8 cellular contexts compared by ENCODE assay signal in genomic region chr20:41617059-41617921, GRCh38. TPM values are rescaled to one million over a fixed set of nuclear protein-coding genes. Genes with fewer than 3 reads are reported as not detected.
DNase-seq lines count a peak whose midpoint lies in the region; ATAC-seq and TF ChIP-seq lines count a peak whose summit lies in the region.

No MANE protein-coding gene starts in this region.

- H4K5ac ChIP-seq in IMR-90 (ENCODE audit: low read depth, low read length): no peak overlapping the region

- no peak for TF ChIP-seq POLR2A in IMR-90 (IDR thresholded peaks at IDR 0.05; ENCODE audit: low read depth, low read length)

- peak; percentile 10 for ATAC-seq in GM19463 (IDR thresholded peaks at IDR 0.05; ENCODE audit: unreplicated experiment)
- ATAC-seq in IMR-90 (ENCODE audit: low read depth): peak; percentile 10

- peak overlapping the region; percentile 14 to 90 (median 77) for H3K27ac Mint-ChIP-seq in CD14-positive monocyte

- H3K4me2 ChIP-seq in IMR-90 (ENCODE audit: low read depth, low read length): peak overlapping the region; percentile 71

- no peak for DNase-seq in CD14-positive monocyte (ENCODE audit: low spot score)
- peak; percentile 32 for DNase-seq in IMR-90
- DNase-seq in UCSD-AML1 (lab: John Stamatoyannopoulos, UW; ENCODE audit: unreplicated experiment): peak; percentile 27
- peak; percentile 24 for DNase-seq in cerebellum (ENCODE audit: low spot score)
- peak in 2 of 3 experiments; percentile 7 to 42 for DNase-seq in stimulated activated CD4-positive, alpha-beta T cell treated with anti-CD3 and anti-CD28 coated beads, TNF-alpha, amount 100 ng/mL, for 24 hours (ENCODE audit: low read depth in 3 of 3)
- DNase-seq in DMS153 treated with DMSO at 0.1 percent for 48 hours (lab: John Stamatoyannopoulos, UW; ENCODE audit: unreplicated experiment): no peak

- peaks cover 19 to 35% of the 10 kb centered on the region in 2 experiments for H3K79me1 ChIP-seq in IMR-90 (ENCODE audit: low read depth in 1 of 2, low read length in 2 of 2)

- POLR2A ChIA-PET in IMR-90 (lab: Charles Lee; ENCODE audit: unreplicated experiment): no interaction called here

- H3K27me3 Mint-ChIP-seq in CD14-positive monocyte (ENCODE audit: low read depth in 3 of 3): peaks cover 7 to 14% (median 10%) of the 10 kb centered on the region in 3 donors

- peak overlapping the region; percentile 78 for H2AFZ ChIP-seq in IMR-90 (replicated peaks; ENCODE audit: low read length, poor library complexity)

- intact Hi-C loops in CD14-positive monocyte (cut with micrococcal nuclease) (loop anchor here in 1 of 2 donors (10.0 kb wide), 1 partner anchor 78 kb away; no protein-coding TSS in a partner anchor), IMR-90 (cut with micrococcal nuclease) (loop anchor here (5.0 kb wide), 3 partner anchors 120 to 190 kb away; no protein-coding TSS in a partner anchor)

- H2BK15ac ChIP-seq in IMR-90 (ENCODE audit: low read depth, low read length): no peak overlapping the region

- H3K27ac ChIP-seq in IMR-90 (ENCODE audit: insufficient read depth, low read length) (peak overlapping the region; percentile 48), liver (ENCODE audit: low read depth in 1 of 2, low read length in 2 of 2) (peak overlapping the region; percentile 57 to 75)

- H3K9me3 ChIP-seq in IMR-90 (ENCODE audit: control insufficient read depth, insufficient read depth, low read length): no peaks in the 10 kb centered on the region
- no peaks in the 10 kb centered on the region for H3K9me3 ChIP-seq in liver (ENCODE audit: control insufficient read depth in 4 of 4, low read length in 3 of 4)

- H3K4me1 ChIP-seq in IMR-90 (ENCODE audit: control insufficient read depth, insufficient read depth, low read length): peaks cover 4% of the 10 kb centered on the region
- peaks cover 2 to 35% (median 27%) of the 10 kb centered on the region in 4 donors for H3K4me1 ChIP-seq in liver (ENCODE audit: control insufficient read depth in 4 of 4, insufficient read depth in 4 of 4, low read length in 3 of 4)

- H3K14ac ChIP-seq in IMR-90 (replicated peaks; ENCODE audit: low read depth, low read length): no peak overlapping the region

- BruUV-seq in IMR-90 (replicated peaks; lab: Mats Ljungman, UMichigan): no TSS peak

- dilution Hi-C loops in IMR-90 (cut with HindIII; ENCODE audit: low sequenced_read_pairs, unreplicated experiment): no loop called here

- no peak overlapping the region for H2AK5ac ChIP-seq in IMR-90 (ENCODE audit: low read depth, low read length)

- H3K9ac ChIP-seq in IMR-90 (ENCODE audit: low read depth, low read length): peak overlapping the region; percentile 81
- H3K9ac ChIP-seq in liver (ENCODE audit: low read depth in 1 of 2, low read length in 2 of 2): peak overlapping the region; percentile 42 to 47

- H4K91ac ChIP-seq in IMR-90 (ENCODE audit: insufficient read depth, low read depth, low read length): no peak overlapping the region

- peak overlapping the region; percentile 86 to 94 for H3K4me3 Mint-ChIP-seq in CD14-positive monocyte

- WGBS in IMR-90 (ENCODE audit: extremely low coverage in 2 of 2, insufficient read length in 1 of 2), 2 experiments: no CpG with 5 or more reads among the region's 38 CpGs
- WGBS in liver: 3% methylated on average over 38 of the region's 38 CpGs

- no peak overlapping the region; a peak in 1 of 4 replicates for H4K8ac ChIP-seq in IMR-90 (ENCODE audit: low read depth in 2 of 2, low read length in 2 of 2)

- peaks cover 34% of the 10 kb centered on the region for H3K4me1 Mint-ChIP-seq in CD14-positive monocyte

- no peak overlapping the region for H2BK20ac ChIP-seq in IMR-90 (ENCODE audit: low read depth, low read length)

- no peaks in the 10 kb centered on the region for H3K36me3 ChIP-seq in IMR-90 (ENCODE audit: control insufficient read depth, insufficient read depth, low read length)
- no peaks in the 10 kb centered on the region for H3K36me3 ChIP-seq in liver (ENCODE audit: control insufficient read depth in 4 of 4, insufficient read depth in 3 of 4, low read depth in 1 of 4, low read length in 3 of 4)

- CTCF ChIA-PET in IMR-90 (lab: Yijun Ruan, JAX): no interaction called here

- H2BK120ac ChIP-seq in IMR-90 (ENCODE audit: low read depth, low read length): no peak overlapping the region

- no peak overlapping the region for H3K18ac ChIP-seq in IMR-90 (ENCODE audit: low read depth, low read length)

- no peaks in the 10 kb centered on the region for H3K36me3 Mint-ChIP-seq in CD14-positive monocyte

- H4K20me1 ChIP-seq in IMR-90 (ENCODE audit: insufficient read depth, low read length): peaks cover 36% of the 10 kb centered on the region

- H3K4ac ChIP-seq in IMR-90 (ENCODE audit: low read depth, low read length): no peak overlapping the region

- H3K56ac ChIP-seq in IMR-90 (ENCODE audit: extremely low read depth, insufficient read depth, low read length): no peak overlapping the region

- H2BK5ac ChIP-seq in IMR-90 (ENCODE audit: low read depth, low read length, poor library complexity, severe bottlenecking): peak overlapping the region; percentile 22

- peak overlapping the region; percentile 54; the same call in 1 of the 2 replicates for H3K23ac ChIP-seq in IMR-90 (ENCODE audit: low read depth, low read length)

- peaks cover 0 to 2% (median 0%) of the 10 kb centered on the region in 7 donors for H3K9me3 Mint-ChIP-seq in CD14-positive monocyte

- no peak for TF ChIP-seq CTCF in CD14-positive monocyte (IDR thresholded peaks at IDR 0.05)
- no peak for TF ChIP-seq CTCF in IMR-90 (conservative IDR thresholded peaks at IDR 0.05; ENCODE audit: low read depth, low read length)
- no peak for TF ChIP-seq CTCF in liver (IDR thresholded peaks at IDR 0.05; ENCODE audit: low read depth, low read length, missing input control)

- TF ChIP-seq RAD21 in IMR-90 (IDR thresholded peaks at IDR 0.05; ENCODE audit: low read length) (no peak), liver (IDR thresholded peaks at IDR 0.05) (no peak)

- H3K27me3 ChIP-seq in IMR-90 (ENCODE audit: control insufficient read depth, insufficient read depth, low read length) (peaks cover 5% of the 10 kb centered on the region; the same call in 1 of the 2 replicates), liver (ENCODE audit: control insufficient read depth in 4 of 4, insufficient read depth in 4 of 4, low read length in 3 of 4) (no peaks in the 10 kb centered on the region)

- no peak overlapping the region for H2AK9ac ChIP-seq in IMR-90 (replicated peaks; ENCODE audit: low read depth, low read length, poor library complexity)

- in situ Hi-C loops in IMR-90 (cut with MboI; ENCODE audit: low sequenced_read_pairs): loop anchor here (25.0 kb wide), 2 partner anchors 455 to 655 kb away; no protein-coding TSS in a partner anchor

- peaks cover 4% of the 10 kb centered on the region; the same call in 1 of the 2 replicates for H3K9me1 ChIP-seq in IMR-90 (ENCODE audit: insufficient read depth, low read length)

- H3K4me3 ChIP-seq in IMR-90 (ENCODE audit: insufficient read depth, low read depth, low read length) (peak overlapping the region; percentile 85), liver (ENCODE audit: low read depth in 1 of 3, low read length in 3 of 3) (peak overlapping the region; percentile 79 to 95 (median 88))

TF ChIP-seq in IMR-90, 13 proteins besides CTCF, POLR2A, EP300 and RAD21:
- TF ChIP-seq RFX5 (IDR thresholded peaks at IDR 0.05; ENCODE audit: low read depth, low read length) (no peak), MAFK (IDR thresholded peaks at IDR 0.05; ENCODE audit: low read depth, low read length) (peak; percentile 25; the same call in 1 of the 2 replicates), FOS (IDR thresholded peaks at IDR 0.05; ENCODE audit: low read depth, low read length) (no peak)

TF ChIP-seq in liver, 16 proteins besides CTCF, POLR2A, EP300 and RAD21:
- TF ChIP-seq EGR1 (IDR thresholded peaks at IDR 0.05; ENCODE audit: low read depth in 2 of 2): peak in 1 of 2 donors; percentile 26
- no peak for TF ChIP-seq GABPA (IDR thresholded peaks at IDR 0.05 in 1 of 2, conservative IDR thresholded peaks at IDR 0.05 in 1 of 2)
- TF ChIP-seq SP1 (IDR thresholded peaks at IDR 0.05): no peak
- no peak for TF ChIP-seq RXRA (IDR thresholded peaks at IDR 0.05)
- TF ChIP-seq, protein P1, sequence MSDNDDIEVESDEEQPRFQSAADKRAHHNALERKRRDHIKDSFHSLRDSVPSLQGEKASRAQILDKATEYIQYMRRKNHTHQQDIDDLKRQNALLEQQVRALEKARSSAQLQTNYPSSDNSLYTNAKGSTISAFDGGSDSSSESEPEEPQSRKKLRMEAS (IDR thresholded peaks at IDR 0.05): no peak
TF ChIP-seq in liver: peak in this region for 1.

RNA-seq across cellular contexts. Expression of gene CHD6, which starts 0.9 kb away (rescaled TPM):
- polyA plus RNA-seq in CD14-positive monocyte (10 to 100 TPM; 12.9 to 19.6 TPM), IMR-90 (2012; rRNA removed) (7.9 and 8.8 TPM in 2 replicates), liver (10 to 100 TPM in 1 of 2 donors, 1 to 10 TPM in 1; 3.3 to 21.5 TPM)
- total RNA-seq in IMR-90 (2012; rRNA removed) (26.7 and 31.7 TPM in 2 replicates), cerebellum (92.9 TPM), liver (10 to 100 TPM; 14.8 to 23.4 TPM)
- polyA plus RNA-seq in IMR-90 (2012; cell fraction: cytosol; rRNA removed): 2.2 and 2.4 TPM in 2 replicates
- polyA plus RNA-seq in IMR-90 (2012; cell fraction: nucleus; rRNA removed; ENCODE audit: low replicate concordance): 17.0 and 37.4 TPM in 2 replicates

Comparison
In these comparisons a context has a peak if more than half of its experiments do, and no peak if none do; other contexts are left out.
1. DNase-seq: peak in IMR-90 (single experiment), UCSD-AML1 (single experiment), cerebellum (single experiment) and stimulated activated CD4-positive, alpha-beta T cell treated with anti-CD3 and anti-CD28 coated beads, TNF-alpha, amount 100 ng/mL, for 24 hours (2 of 3); none in CD14-positive monocyte (single experiment) and DMS153 treated with DMSO at 0.1 percent for 48 hours (single experiment).